ENCODE assay signal across 8 cellular contexts in genomic region chr17:42682400-42683384, GRCh38. TPM values are rescaled to one million over a fixed set of nuclear protein-coding genes. Genes with fewer than 3 reads are reported as not detected.
DNase-seq lines count a peak whose midpoint lies in the region; TF ChIP-seq lines count a peak whose summit lies in the region.

CNTNAP1 (plus strand) TSS chr17:42682531; CDS start chr17:42682830, 299 bp downstream.

- H3K4me3 ChIP-seq in AG10803 (ENCODE audit: low read length) (peak within 1 kb of the TSS; percentile 73), ascending aorta (peak within 1 kb of the TSS; percentile 46 to 66), right atrium auricular region (peak within 1 kb of the TSS; percentile 37 to 50)

- H3K9me3 ChIP-seq in ascending aorta: no peaks in the 10 kb centered on the region
- no peaks in the 10 kb centered on the region for H3K9me3 ChIP-seq in right atrium auricular region

- H3K36me3 ChIP-seq in ascending aorta (peaks cover 0 to 2% of the 10 kb centered on the region in 2 donors), right atrium auricular region (no peaks in the 10 kb centered on the region)

- DNase-seq in AG10803 (ENCODE audit: low read depth) (peak; percentile 75), GM13976 (ENCODE audit: low spot score) (peak; percentile 78), NCI-H748 (lab: John Stamatoyannopoulos, UW; ENCODE audit: unreplicated experiment) (peak; percentile 80), ascending aorta (ENCODE audit: low spot score in 2 of 2) (peak in 1 of 2 donors; percentile 85), right atrium auricular region (ENCODE audit: low spot score) (peak; percentile 75), pulmonary artery endothelial cell (ENCODE audit: low read depth, low spot score) (no peak), NCI-H2196 treated with DMSO at 0.1 percent for 48 hours (lab: John Stamatoyannopoulos, UW; ENCODE audit: unreplicated experiment) (no peak)
- no peak for DNase-seq in stimulated activated naive CD4-positive, alpha-beta T cell treated with Interleukin-2 at 50 U/mL for 16 hours (lab: John Stamatoyannopoulos, UW)

- H3K27ac ChIP-seq in ascending aorta: peak within 1 kb of the TSS; percentile 28 to 65
- H3K27ac ChIP-seq in right atrium auricular region: peak within 1 kb of the TSS; percentile 54 to 62

- H3K27me3 ChIP-seq in ascending aorta (no peaks in the 10 kb centered on the region), right atrium auricular region (no peaks in the 10 kb centered on the region)

- TF ChIP-seq CTCF in AG10803 (conservative IDR thresholded peaks at IDR 0.05; ENCODE audit: low read length): no peak
- no peak for TF ChIP-seq CTCF in GM13976 (IDR thresholded peaks at IDR 0.05; ENCODE audit: borderline replicate concordance, control extremely low read depth, extremely low read depth, insufficient read depth, missing control alignments)
- TF ChIP-seq CTCF in ascending aorta (IDR thresholded peaks at IDR 0.05): no peak
- TF ChIP-seq CTCF in right atrium auricular region (IDR thresholded peaks at IDR 0.05): no peak

- H3K4me1 ChIP-seq in ascending aorta: peaks cover 29 to 42% of the 10 kb centered on the region in 2 donors
- H3K4me1 ChIP-seq in right atrium auricular region: peaks cover 0 to 60% of the 10 kb centered on the region in 2 donors

- intact Hi-C loops in ascending aorta (cut with DNase I): no loop called here

- in situ Hi-C loops in GM13976 (cut with MboI; ENCODE audit: low sequenced_read_pairs, unreplicated experiment): no loop called here

RNA-seq across cellular contexts. Expression of gene CNTNAP1, which starts in this region (rescaled TPM):
- total RNA-seq in ascending aorta: 10.5 TPM
- total RNA-seq in right atrium auricular region: 1 to 10 TPM in 1 of 2 donors, under 1 TPM in 1; 0.96 to 2.0 TPM
- total RNA-seq in pulmonary artery endothelial cell: 30.9 and 35.4 TPM in 2 replicates

Comparison
In these comparisons a context has a peak if more than half of its experiments do, and no peak if none do; other contexts are left out.
1. DNase-seq: peak in AG10803 (single experiment), GM13976 (single experiment), NCI-H748 (single experiment) and right atrium auricular region (single experiment); none in pulmonary artery endothelial cell (single experiment), NCI-H2196 treated with DMSO at 0.1 percent for 48 hours (single experiment) and stimulated activated naive CD4-positive, alpha-beta T cell treated with Interleukin-2 at 50 U/mL for 16 hours (single experiment).
2. Peak in every context shown above with its lines, with median percentiles within 50 percentile points of each other: H3K4me3 ChIP-seq.